ENCODE assay signal across 4 cellular contexts in genomic region chrY:8342173-8342572, GRCh38.
"Had no signal": no experiment of that assay in that cellular context is flagged by ENCODE, and none has a peak within 500 bp of the region (broad histone marks: within the 10 kb centered on the region; RNA-seq: fewer than 3 reads in every experiment).

No MANE protein-coding gene starts in this region.

- ATAC-seq: HepG2, K562 had no signal

- H3K4me3 ChIP-seq: K562 had no signal

- DNase-seq: IMR-90 had no signal

- H3K27ac ChIP-seq: HL-60 had no signal
